ENCODE assay signal across 17 cellular contexts in the genomic region with DNA sequence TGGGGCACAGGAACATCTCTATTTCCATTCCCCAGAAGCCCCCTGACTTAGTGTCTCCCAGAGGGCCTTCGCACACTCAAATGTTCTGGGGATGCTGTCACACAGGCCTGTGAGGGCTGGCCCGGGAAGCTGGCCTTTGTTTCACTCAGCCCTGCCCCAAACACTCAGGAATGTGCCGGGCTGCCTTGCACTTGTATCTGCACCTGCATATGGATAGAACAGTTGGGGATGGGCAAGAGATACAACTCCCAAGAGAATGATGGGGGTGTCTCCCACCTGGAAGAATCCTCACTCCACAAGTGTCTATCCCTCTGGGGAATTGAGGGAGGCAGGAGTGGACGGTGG.
"Had no signal": no experiment of that assay in that cellular context is flagged by ENCODE, and none has a peak within 500 bp of the region (broad histone marks: within the 10 kb centered on the region; RNA-seq: fewer than 3 reads in every experiment).

No MANE protein-coding gene starts in this region.

- H3K4me3 Mint-ChIP-seq: activated CD4-positive, alpha-beta T cell treated with anti-CD3 and anti-CD28 coated beads, Interleukin-2, amount 10 ng/mL, durations not matched to agents 24 days and 14 days had no signal

- H3K4me3 ChIP-seq: dorsolateral prefrontal cortex, right atrium auricular region, upper lobe of left lung had no signal

- H3K36me3 ChIP-seq: neutrophil had no signal

- H3K36me3 Mint-ChIP-seq: naive B cell had no signal

- H3K27me3 Mint-ChIP-seq: activated CD4-positive, alpha-beta T cell treated with anti-CD3 and anti-CD28 coated beads, Interleukin-2, amount 10 ng/mL, durations not matched to agents 24 days and 14 days had no signal

- DNase-seq: activated CD4-positive, alpha-beta T cell treated with anti-CD3 and anti-CD28 coated beads, Interleukin-2, amount 10 ng/mL, durations not matched to agents 24 days and 14 days; activated CD4-positive, CD25-positive, alpha-beta regulatory T cell; activated CD8-positive, alpha-beta memory T cell treated with anti-CD3 and anti-CD28 coated beads for 24 hours; activated naive CD4-positive, alpha-beta T cell treated with Interleukin-2 at 50 U/mL for 16 hours; anterior cingulate cortex; dorsolateral prefrontal cortex; hippocampal formation; naive B cell; stimulated activated CD4-positive, alpha-beta T cell treated with anti-CD3 and anti-CD28 coated beads, Interleukin-15, amount 100 ng/mL, for 24 hours; stimulated activated CD4-positive, alpha-beta T cell treated with anti-CD3 and anti-CD28 coated beads, Interleukin-4, amount 100 ng/mL, for 24 hours; stimulated activated naive CD4-positive, alpha-beta T cell treated with Interleukin-2 at 50 U/mL for 16 hours; substantia nigra; T-helper 2 cell; upper lobe of left lung had no signal

- H3K9me3 ChIP-seq: neutrophil, right atrium auricular region, upper lobe of left lung had no signal

- H3K9me3 Mint-ChIP-seq: activated CD4-positive, alpha-beta T cell treated with anti-CD3 and anti-CD28 coated beads, Interleukin-2, amount 10 ng/mL, durations not matched to agents 24 days and 14 days; naive B cell had no signal

- H3K27me3 ChIP-seq: dorsolateral prefrontal cortex, right atrium auricular region, upper lobe of left lung had no signal

- H3K27ac ChIP-seq: dorsolateral prefrontal cortex, neutrophil, upper lobe of left lung had no signal

- ATAC-seq: left lobe of liver had no signal

- H3K27ac Mint-ChIP-seq: naive B cell had no signal
